9 cellular contexts compared by ENCODE assay signal in the genomic region with DNA sequence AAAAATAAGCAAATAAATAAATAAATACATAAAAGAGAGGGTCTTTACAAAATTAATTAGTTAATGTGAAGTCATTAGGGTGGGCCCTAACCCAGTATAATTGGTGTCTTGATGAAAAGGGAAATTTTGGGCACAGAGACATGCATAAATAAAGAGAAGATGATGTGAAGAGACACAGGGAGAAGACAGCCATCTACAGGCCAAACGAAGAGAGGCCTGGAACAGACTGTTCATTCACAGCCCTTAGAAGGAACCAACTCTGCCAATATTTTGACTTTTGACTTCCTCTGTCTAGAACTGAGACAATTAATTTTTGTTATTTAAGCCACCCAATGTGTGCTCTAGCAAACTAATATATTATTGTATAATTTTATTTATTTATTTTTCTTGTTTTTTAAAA. TPM values are rescaled to one million over a fixed set of nuclear protein-coding genes. Genes with fewer than 3 reads are reported as not detected.
A peak's percentile ranks its signal among the peaks of the same experiment; 100 is the strongest.
DNase-seq lines count a peak whose midpoint lies in the region; ATAC-seq and TF ChIP-seq lines count a peak whose summit lies in the region.
"Had no signal": no experiment of that assay in that cellular context is flagged by ENCODE, and none has a peak within 500 bp of the region (broad histone marks: within the 10 kb centered on the region; RNA-seq: fewer than 3 reads in every experiment).

No MANE protein-coding gene starts in this region.

- H3K27ac ChIP-seq in HEK293 (ENCODE audit: extremely low read depth, low read depth, low read length) = no peak overlapping the region
- H3K27ac ChIP-seq in VCaP = no peak overlapping the region
- H3K27ac ChIP-seq in liver (ENCODE audit: low read depth in 1 of 2, low read length in 2 of 2) = no peak overlapping the region

- H3K9me3 Mint-ChIP-seq in mesothelial cell of epicardium = peaks cover 22% of the 10 kb centered on the region
- peaks cover 5% of the 10 kb centered on the region for H3K9me3 Mint-ChIP-seq in activated naive CD8-positive, alpha-beta T cell treated with anti-CD3 and anti-CD28 coated beads, Interleukin-2, amount 50 U/mL, for 24 hours

- no peak overlapping the region for H3K9ac ChIP-seq in liver (ENCODE audit: low read depth in 1 of 2, low read length in 2 of 2)

- H3K27me3 Mint-ChIP-seq in mesothelial cell of epicardium (ENCODE audit: low read depth) = peaks cover 29% of the 10 kb centered on the region
- H3K27me3 Mint-ChIP-seq in activated naive CD8-positive, alpha-beta T cell treated with anti-CD3 and anti-CD28 coated beads, Interleukin-2, amount 50 U/mL, for 24 hours = peaks cover 24% of the 10 kb centered on the region

- CTCF ChIA-PET in HEK293 (lab: Yijun Ruan, JAX) = interaction anchor here (0.6 to 0.8 kb wide), 4 partner anchors 23 to 1888 kb away, joined by 3 read pairs; no protein-coding TSS in a partner anchor

- H3K4me1 Mint-ChIP-seq in mesothelial cell of epicardium = no peaks in the 10 kb centered on the region
- H3K4me1 Mint-ChIP-seq in activated naive CD8-positive, alpha-beta T cell treated with anti-CD3 and anti-CD28 coated beads, Interleukin-2, amount 50 U/mL, for 24 hours = no peaks in the 10 kb centered on the region

- H3K4me3 Mint-ChIP-seq in mesothelial cell of epicardium = no peak overlapping the region
- H3K4me3 Mint-ChIP-seq in activated naive CD8-positive, alpha-beta T cell treated with anti-CD3 and anti-CD28 coated beads, Interleukin-2, amount 50 U/mL, for 24 hours = no peak overlapping the region

- TF ChIP-seq CTCF in HEK293 (tag by site-specific recombination; IDR thresholded peaks at IDR 0.05) = no peak
- peak; percentile 90 for TF ChIP-seq CTCF in VCaP (conservative IDR thresholded peaks at IDR 0.05)
- TF ChIP-seq CTCF in liver (IDR thresholded peaks at IDR 0.05; ENCODE audit: low read depth, low read length, missing input control) = peak; percentile 33
- no peak for TF ChIP-seq CTCF in mesothelial cell of epicardium (IDR thresholded peaks at IDR 0.05; ENCODE audit: unreplicated experiment)

- no peak overlapping the region for H3K27ac Mint-ChIP-seq in mesothelial cell of epicardium
- no peak overlapping the region for H3K27ac Mint-ChIP-seq in activated naive CD8-positive, alpha-beta T cell treated with anti-CD3 and anti-CD28 coated beads, Interleukin-2, amount 50 U/mL, for 24 hours

- no peaks in the 10 kb centered on the region for H3K4me1 ChIP-seq in HEK293 (ENCODE audit: control insufficient read depth, insufficient read depth, low read length)
- H3K4me1 ChIP-seq in liver (ENCODE audit: control insufficient read depth in 4 of 4, insufficient read depth in 4 of 4, low read length in 3 of 4) = no peaks in the 10 kb centered on the region

- H3K9me3 ChIP-seq in HEK293 (ENCODE audit: control insufficient read depth, insufficient read depth, low read depth, low read length) (no peaks in the 10 kb centered on the region), liver (ENCODE audit: control insufficient read depth in 4 of 4, low read length in 3 of 4) (no peaks in the 10 kb centered on the region)

- DNase-seq in D341Med (ENCODE audit: low spot score) (peak; percentile 30), mesothelial cell of epicardium (ENCODE audit: low spot score in 2 of 2, unreplicated experiment in 2 of 2) (no peak), NCI-H2227 (lab: John Stamatoyannopoulos, UW; ENCODE audit: unreplicated experiment) (no peak)
- DNase-seq in stimulated activated naive CD4-positive, alpha-beta T cell treated with Interleukin-2 at 50 U/mL for 16 hours (lab: John Stamatoyannopoulos, UW) = no peak
- no peak for DNase-seq in activated naive CD8-positive, alpha-beta T cell treated with anti-CD3 and anti-CD28 coated beads, Interleukin-2, amount 50 U/mL, for 24 hours
- DNase-seq: NCI-H1417 had no signal

- peak; percentile 70 to 71 for TF ChIP-seq RAD21 in liver (IDR thresholded peaks at IDR 0.05)

- ATAC-seq in activated naive CD8-positive, alpha-beta T cell treated with anti-CD3 and anti-CD28 coated beads, Interleukin-2, amount 50 U/mL, for 24 hours = no peak

- H3K36me3 ChIP-seq in HEK293 (ENCODE audit: control insufficient read depth in 2 of 2, insufficient read depth in 1 of 2, low read length in 2 of 2) (no peaks in the 10 kb centered on the region), liver (ENCODE audit: control insufficient read depth in 4 of 4, insufficient read depth in 3 of 4, low read depth in 1 of 4, low read length in 3 of 4) (no peaks in the 10 kb centered on the region)

- H3K36me3 Mint-ChIP-seq in mesothelial cell of epicardium = no peaks in the 10 kb centered on the region
- no peaks in the 10 kb centered on the region for H3K36me3 Mint-ChIP-seq in activated naive CD8-positive, alpha-beta T cell treated with anti-CD3 and anti-CD28 coated beads, Interleukin-2, amount 50 U/mL, for 24 hours (ENCODE audit: low read depth)

- WGBS in liver = 39% methylated on average over 1 of the region's 1 CpG

- POLR2A ChIA-PET in HEK293 (lab: Yijun Ruan, JAX) = no interaction called here

- peaks cover 0 to 2% (median 0%) of the 10 kb centered on the region in 4 donors for H3K27me3 ChIP-seq in liver (ENCODE audit: control insufficient read depth in 4 of 4, insufficient read depth in 4 of 4, low read length in 3 of 4)

- H3K4me3 ChIP-seq in HEK293 (ENCODE audit: low read depth, low read length) (no peak overlapping the region), liver (ENCODE audit: low read depth in 1 of 3, low read length in 3 of 3) (no peak overlapping the region)

TF ChIP-seq in HEK293, 187 proteins besides CTCF, POLR2A, EP300 and RAD21:
- TF ChIP-seq ZNF133 (tag by site-specific recombination; IDR thresholded peaks at IDR 0.05) (peak; percentile 71), ZNF654 (tag by site-specific recombination; IDR thresholded peaks at IDR 0.05; ENCODE audit: low read depth) (peak; percentile 17)
- TF ChIP-seq, protein P1, sequence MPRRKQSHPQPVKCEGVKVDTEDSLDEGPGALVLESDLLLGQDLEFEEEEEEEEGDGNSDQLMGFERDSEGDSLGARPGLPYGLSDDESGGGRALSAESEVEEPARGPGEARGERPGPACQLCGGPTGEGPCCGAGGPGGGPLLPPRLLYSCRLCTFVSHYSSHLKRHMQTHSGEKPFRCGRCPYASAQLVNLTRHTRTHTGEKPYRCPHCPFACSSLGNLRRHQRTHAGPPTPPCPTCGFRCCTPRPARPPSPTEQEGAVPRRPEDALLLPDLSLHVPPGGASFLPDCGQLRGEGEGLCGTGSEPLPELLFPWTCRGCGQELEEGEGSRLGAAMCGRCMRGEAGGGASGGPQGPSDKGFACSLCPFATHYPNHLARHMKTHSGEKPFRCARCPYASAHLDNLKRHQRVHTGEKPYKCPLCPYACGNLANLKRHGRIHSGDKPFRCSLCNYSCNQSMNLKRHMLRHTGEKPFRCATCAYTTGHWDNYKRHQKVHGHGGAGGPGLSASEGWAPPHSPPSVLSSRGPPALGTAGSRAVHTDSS (tag by site-specific recombination; IDR thresholded peaks at IDR 0.05) = no peak
TF ChIP-seq in HEK293: peak in this region for 2.

TF ChIP-seq in liver, 16 proteins besides CTCF, POLR2A, EP300 and RAD21:
- no peak for TF ChIP-seq EGR1 (IDR thresholded peaks at IDR 0.05; ENCODE audit: low read depth in 2 of 2)
- TF ChIP-seq GABPA (IDR thresholded peaks at IDR 0.05 in 1 of 2, conservative IDR thresholded peaks at IDR 0.05 in 1 of 2) = no peak
- TF ChIP-seq FOXA2 (IDR thresholded peaks at IDR 0.05) = no peak
- TF ChIP-seq NR2F2 (IDR thresholded peaks at IDR 0.05) = no peak
- TF ChIP-seq HNF4G (IDR thresholded peaks at IDR 0.05) = no peak
- TF ChIP-seq, protein P2, sequence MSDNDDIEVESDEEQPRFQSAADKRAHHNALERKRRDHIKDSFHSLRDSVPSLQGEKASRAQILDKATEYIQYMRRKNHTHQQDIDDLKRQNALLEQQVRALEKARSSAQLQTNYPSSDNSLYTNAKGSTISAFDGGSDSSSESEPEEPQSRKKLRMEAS (IDR thresholded peaks at IDR 0.05) = no peak
- TF ChIP-seq HNF4A (conservative IDR thresholded peaks at IDR 0.05) = peak in 1 of 2 donors; percentile 18

RNA-seq across cellular contexts. Expression of a gene that starts 29.6 kb away (rescaled TPM):
- total RNA-seq in liver (10 to 100 TPM; 24.9 to 37.7 TPM), mesothelial cell of epicardium (32.6 to 34.2 TPM (median 33.4 TPM) in 3 replicates)
- 10 to 100 TPM; 40.0 to 80.2 TPM for polyA plus RNA-seq in liver

RNA-seq across cellular contexts. Expression of a gene that starts 39.3 kb away (rescaled TPM):
- 10 to 100 TPM in 1 of 2 donors, 1 to 10 TPM in 1; 9.9 to 16.7 TPM for total RNA-seq in liver
- polyA plus RNA-seq in liver = 1 to 10 TPM; 3.2 to 5.6 TPM
- 38.6 to 45.8 TPM (median 39.3 TPM) in 3 replicates for total RNA-seq in mesothelial cell of epicardium

Comparison
In these comparisons a context has a peak if more than half of its experiments do, and no peak if none do; other contexts are left out.
1. CTCF ChIP-seq: peak in VCaP (single experiment) and liver (single experiment); none in HEK293 (single experiment) and mesothelial cell of epicardium (single experiment).